Comparison of ENCODE assay signal across 1 cellular context in the genomic region with DNA sequence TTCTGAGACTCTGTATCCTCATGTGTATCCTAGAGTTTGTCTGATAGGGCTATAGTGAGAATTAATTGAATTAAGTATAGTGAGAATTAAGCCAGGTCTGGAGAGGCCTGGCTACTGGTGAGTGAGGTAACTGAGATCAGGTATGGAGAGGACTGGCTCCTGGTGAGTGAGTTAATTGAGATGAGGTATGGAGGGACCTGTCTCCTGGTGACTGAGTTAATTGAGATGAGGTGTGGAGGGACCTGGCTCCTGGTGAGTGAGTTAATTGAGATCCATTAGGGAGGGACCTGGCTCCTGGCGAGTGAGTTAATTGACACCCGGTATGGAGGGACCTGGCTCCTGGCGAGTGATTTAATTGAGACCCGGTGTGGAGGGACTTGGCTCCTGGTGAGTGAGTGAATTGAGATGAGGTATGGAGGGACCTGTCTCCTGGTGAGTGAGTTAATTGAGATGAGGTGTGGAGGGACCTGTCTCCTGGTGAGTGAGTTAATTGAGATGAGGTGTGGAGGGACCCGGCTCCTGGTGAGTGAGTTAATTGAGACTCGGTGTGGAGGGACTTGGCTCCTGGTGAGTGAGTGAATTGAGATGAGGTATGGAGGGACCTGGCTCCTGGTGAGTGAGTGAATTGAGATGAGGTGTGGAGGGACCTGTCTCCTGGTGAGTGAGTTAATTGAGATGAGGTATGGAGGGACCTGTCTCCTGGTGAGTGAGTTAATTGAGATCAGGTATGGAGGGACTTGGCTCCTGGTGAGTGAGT. TPM values are rescaled to one million over a fixed set of nuclear protein-coding genes. Genes with fewer than 3 reads are reported as not detected.
"Had no signal": no experiment of that assay in that cellular context is flagged by ENCODE, and none has a peak within 500 bp of the region (broad histone marks: within the 10 kb centered on the region; RNA-seq: fewer than 3 reads in every experiment).

No MANE protein-coding gene starts in this region.

RNA-seq across cellular contexts. Expression of gene MUC20, which starts 10.5 kb away (rescaled TPM):
- total RNA-seq: SK-MEL-5 had no signal
